Comparison of ENCODE assay signal across 19 cellular contexts in the genomic region with DNA sequence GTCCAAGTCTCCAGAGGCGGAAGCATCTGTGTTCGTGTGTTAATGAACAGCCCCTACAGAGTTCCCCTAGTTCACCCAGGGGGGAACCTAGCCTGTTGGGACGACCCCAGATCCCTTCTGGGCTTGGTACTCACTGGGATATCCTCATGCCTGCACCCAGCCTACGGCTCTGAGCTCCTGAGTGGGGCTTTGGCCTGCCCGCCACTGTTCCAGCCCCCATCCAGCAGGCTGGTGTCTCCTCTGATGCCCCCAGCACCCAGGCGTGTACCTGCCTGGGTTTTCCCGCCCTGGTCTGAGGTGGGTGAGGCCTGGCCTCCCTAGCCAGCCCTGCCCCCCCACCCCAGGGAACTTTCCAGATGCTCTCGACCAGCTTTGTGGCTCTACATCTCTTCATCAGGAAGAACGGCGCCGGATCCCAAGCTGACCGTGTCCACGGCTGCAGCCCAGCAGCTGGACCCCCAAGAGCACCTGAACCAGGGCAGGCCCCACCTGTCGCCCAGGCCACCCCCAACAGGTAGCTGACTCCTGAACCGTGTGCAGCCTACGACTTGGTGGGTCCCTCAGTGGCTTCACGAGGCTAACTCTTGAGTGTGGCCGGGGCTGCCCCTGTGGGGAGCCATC. TPM values are rescaled to one million over a fixed set of nuclear protein-coding genes. Genes with fewer than 3 reads are reported as not detected.
DNase-seq lines count a peak whose midpoint lies in the region; ATAC-seq, FAIRE-seq and TF ChIP-seq lines count a peak whose summit lies in the region.
"Had no signal": no experiment of that assay in that cellular context is flagged by ENCODE, and none has a peak within 500 bp of the region (broad histone marks: within the 10 kb centered on the region; RNA-seq: fewer than 3 reads in every experiment).

No MANE protein-coding gene starts in this region.

- no peak overlapping the region for H3K18ac ChIP-seq in mesendoderm (ENCODE audit: low read length)

- no peak overlapping the region for H4K8ac ChIP-seq in mesendoderm (ENCODE audit: low read depth, low read length)

- no peak overlapping the region for H2BK15ac ChIP-seq in mesendoderm (replicated peaks; ENCODE audit: low read depth)

- in situ Hi-C loops in GM12878 (cut with MboI) = no loop called here

- H2AFZ ChIP-seq in GM12878 (ENCODE audit: control insufficient read depth, low read depth, low read length) = no peak overlapping the region

- H3K4me3 Mint-ChIP-seq in Caco-2 (ENCODE audit: unreplicated experiment) = peak overlapping the region; percentile 66
- H3K4me3 Mint-ChIP-seq in HFFc6 = no peak overlapping the region
- peak overlapping the region; percentile 62 for H3K4me3 Mint-ChIP-seq in neural crest cell
- H3K4me3 Mint-ChIP-seq in CD8-positive, alpha-beta T cell = no peak overlapping the region

- H3K4me1 ChIP-seq in Caco-2 = peaks cover 17% of the 10 kb centered on the region
- H3K4me1 ChIP-seq in GM12878 (ENCODE audit: control insufficient read depth, insufficient read depth, low read length) = peaks cover 9% of the 10 kb centered on the region
- no peaks in the 10 kb centered on the region for H3K4me1 ChIP-seq in mesendoderm (ENCODE audit: control insufficient read depth, low read depth, low read length)
- H3K4me1 ChIP-seq in CD8-positive, alpha-beta T cell (ENCODE audit: insufficient read depth, low read length) = peaks cover 31% of the 10 kb centered on the region
- H3K4me1 ChIP-seq: HAP-1 had no signal

- H3K79me2 ChIP-seq in GM12878 (ENCODE audit: control insufficient read depth, insufficient read depth, low read length) = no peaks in the 10 kb centered on the region
- no peaks in the 10 kb centered on the region for H3K79me2 ChIP-seq in mesendoderm (ENCODE audit: control insufficient read depth, insufficient read depth, low read length)

- intact Hi-C loops in Caco-2 (cut with micrococcal nuclease; ENCODE audit: unreplicated experiment) = loop anchor here (5.0 kb wide), 1 partner anchor 157 kb away; a partner anchor contains a TSS
- intact Hi-C loops in GM12878 (cut with micrococcal nuclease; ENCODE audit: unreplicated experiment) = no loop called here
- intact Hi-C loops in CD8-positive, alpha-beta T cell (cut with DNase I, micrococcal nuclease) = no loop called here

- SMC1A ChIA-PET in GM12878 (lab: Charles Lee; ENCODE audit: uncharacterized antibody, unreplicated experiment) = no interaction called here

- H3K27ac ChIP-seq in GM12878 (ENCODE audit: control insufficient read depth, insufficient read depth) (no peak overlapping the region), mesendoderm (ENCODE audit: low read depth, low read length) (no peak overlapping the region)
- no peak overlapping the region for H3K27ac ChIP-seq in CD8-positive, alpha-beta T cell (ENCODE audit: low read depth, low read length)
- H3K27ac ChIP-seq: C4-2B, neutrophil, right lobe of liver, tibial artery had no signal

- H4K5ac ChIP-seq in mesendoderm (ENCODE audit: low read length) = no peak overlapping the region

- H3K4me2 ChIP-seq in GM12878 (ENCODE audit: control insufficient read depth, insufficient read depth) (no peak overlapping the region), mesendoderm (ENCODE audit: low read length) (no peak overlapping the region)

- no peak overlapping the region for H3K4me3 ChIP-seq in Caco-2 (ENCODE audit: low read depth, low read length)
- H3K4me3 ChIP-seq in GM12878 = no peak overlapping the region
- no peak overlapping the region for H3K4me3 ChIP-seq in mesendoderm (ENCODE audit: low read length)
- H3K4me3 ChIP-seq in CD8-positive, alpha-beta T cell (ENCODE audit: low read depth, low read length) = no peak overlapping the region
- H3K4me3 ChIP-seq: HAP-1, right lobe of liver, tibial artery had no signal

- TF ChIP-seq RAD21 in GM12878 (IDR thresholded peaks at IDR 0.05; ENCODE audit: insufficient read depth, low read depth, low read length) = no peak

- H3K27ac Mint-ChIP-seq in Caco-2 (ENCODE audit: unreplicated experiment) (peak overlapping the region; percentile 94), HFFc6 (peak overlapping the region; percentile 53), neural crest cell (ENCODE audit: unreplicated experiment) (peak overlapping the region; percentile 19)
- H3K27ac Mint-ChIP-seq in CD8-positive, alpha-beta T cell = no peak overlapping the region

- H3K27me3 ChIP-seq in Caco-2 (replicated peaks; ENCODE audit: control insufficient read depth, insufficient read depth, low read length) (no peaks in the 10 kb centered on the region), GM12878 (replicated peaks in 1 of 2; ENCODE audit: control insufficient read depth in 2 of 2, insufficient read depth in 2 of 2, low read length in 1 of 2) (no peaks in the 10 kb centered on the region), mesendoderm (ENCODE audit: insufficient read depth, low read length, poor library complexity) (no peaks in the 10 kb centered on the region)
- H3K27me3 ChIP-seq in CD8-positive, alpha-beta T cell (ENCODE audit: insufficient read depth, low read length) = no peaks in the 10 kb centered on the region
- H3K27me3 ChIP-seq: right lobe of liver, tibial artery had no signal

- H3K36me3 Mint-ChIP-seq in Caco-2 (ENCODE audit: insufficient read depth, unreplicated experiment) (peaks cover 93% of the 10 kb centered on the region), HFFc6 (ENCODE audit: low read depth) (no peaks in the 10 kb centered on the region; the same call in 1 of the 2 replicates), neural crest cell (ENCODE audit: low read depth) (peaks cover 5% of the 10 kb centered on the region)
- H3K36me3 Mint-ChIP-seq in CD8-positive, alpha-beta T cell = peaks cover 2% of the 10 kb centered on the region

- POLR2A ChIA-PET in Caco-2 (lab: Charles Lee) = no interaction called here
- POLR2A ChIA-PET in GM12878 (lab: Charles Lee) = interaction anchor here (0.6 kb wide), 1 partner anchor 299 kb away, joined by 3 read pairs; no protein-coding TSS in a partner anchor
- POLR2A ChIA-PET in CD8-positive, alpha-beta T cell (lab: Charles Lee) = interaction anchor here (1.6 kb wide), 1 partner anchor 14 kb away, joined by 3 read pairs; a partner anchor contains a TSS

- WGBS in GM12878 (ENCODE audit: insufficient coverage, insufficient replicate concordance, low lambda C conversion rate, missing lambda C conversion rate) = 90% methylated on average over 17 of the region's 18 CpGs
- no CpG with 5 or more reads among the region's 18 CpGs for WGBS in mesendoderm (ENCODE audit: extremely low coverage, insufficient coverage, low lambda C conversion rate)

- no peak overlapping the region for H3K56ac ChIP-seq in mesendoderm (ENCODE audit: low read length)

- no peak overlapping the region for H2BK5ac ChIP-seq in mesendoderm (ENCODE audit: low read length)

- no peak for ATAC-seq in GM12878
- no peak for ATAC-seq in CD8-positive, alpha-beta T cell
- ATAC-seq: right lobe of liver had no signal

- no peak overlapping the region for H2BK120ac ChIP-seq in mesendoderm (ENCODE audit: low read depth, low read length)

- H3K4ac ChIP-seq in mesendoderm (ENCODE audit: low read depth, low read length) = no peak overlapping the region

- H3K9ac ChIP-seq in GM12878 (ENCODE audit: control insufficient read depth, insufficient read depth, low read length) (no peak overlapping the region), mesendoderm (ENCODE audit: low read length) (no peak overlapping the region)

- BruUV-seq in Caco-2 (replicated peaks; lab: Mats Ljungman, UMichigan) (no TSS peak), GM12878 (replicated peaks; lab: Mats Ljungman, UMichigan) (no TSS peak)

- no peaks in the 10 kb centered on the region; the same call in 1 of the 2 replicates for H3K36me3 ChIP-seq in Caco-2 (ENCODE audit: control insufficient read depth, insufficient read depth, low read length)
- no peaks in the 10 kb centered on the region for H3K36me3 ChIP-seq in GM12878 (ENCODE audit: control insufficient read depth in 2 of 2, insufficient read depth in 2 of 2, low read length in 1 of 2)
- H3K36me3 ChIP-seq in mesendoderm (ENCODE audit: control insufficient read depth, insufficient read depth, low read length) = no peaks in the 10 kb centered on the region
- no peaks in the 10 kb centered on the region for H3K36me3 ChIP-seq in CD8-positive, alpha-beta T cell (ENCODE audit: insufficient read depth, low read length)
- H3K36me3 ChIP-seq: right lobe of liver had no signal

- H3K9me3 Mint-ChIP-seq in Caco-2 (ENCODE audit: unreplicated experiment) (no peaks in the 10 kb centered on the region), HFFc6 (no peaks in the 10 kb centered on the region), neural crest cell (no peaks in the 10 kb centered on the region)
- H3K9me3 Mint-ChIP-seq in CD8-positive, alpha-beta T cell = no peaks in the 10 kb centered on the region

- no peak overlapping the region for H2AK5ac ChIP-seq in mesendoderm (ENCODE audit: low read length)

- CTCF ChIA-PET in Caco-2 (lab: Charles Lee) = interaction anchor here (0.7 to 0.8 kb wide), 2 partner anchors 133 to 156 kb away, joined by 3 to 6 read pairs; no protein-coding TSS in a partner anchor
- CTCF ChIA-PET in GM12878 (lab: Yijun Ruan, JAX) = interaction anchor here (0.5 kb wide), 1 partner anchor 76 kb away, joined by 5 read pairs; no protein-coding TSS in a partner anchor
- CTCF ChIA-PET in CD8-positive, alpha-beta T cell (lab: Charles Lee) = no interaction called here

- no peak for TF ChIP-seq CTCF in Caco-2 (IDR thresholded peaks at IDR 0.05; ENCODE audit: insufficient read depth in 1 of 2, low read depth in 1 of 2, low read length in 1 of 2, severe bottlenecking in 1 of 2, unreplicated experiment in 1 of 2)
- TF ChIP-seq CTCF in HFFc6 (IDR thresholded peaks at IDR 0.05) = no peak
- TF ChIP-seq CTCF in GM12878 (IDR thresholded peaks at IDR 0.05 in 2 of 3, conservative IDR thresholded peaks at IDR 0.05 in 1 of 3; ENCODE audit: control insufficient read depth in 2 of 3, extremely low read depth in 1 of 3, insufficient read depth in 1 of 3, low read depth in 3 of 3, low read length in 3 of 3) = no peak
- TF ChIP-seq CTCF in neural crest cell (conservative IDR thresholded peaks at IDR 0.05) = no peak
- no peak for TF ChIP-seq CTCF in CD8-positive, alpha-beta T cell (IDR thresholded peaks at IDR 0.05)

- H3K23ac ChIP-seq in mesendoderm (ENCODE audit: low read length) = no peak overlapping the region

- H3K79me1 ChIP-seq in mesendoderm (ENCODE audit: low read length) = no peaks in the 10 kb centered on the region

- RAD21 ChIA-PET in GM12878 (lab: Charles Lee; ENCODE audit: unreplicated experiment) = interaction anchor here (0.6 kb wide), 1 partner anchor 363 kb away, joined by 6 read pairs; no protein-coding TSS in a partner anchor

- H3K27me3 Mint-ChIP-seq in Caco-2 (ENCODE audit: insufficient read depth, unreplicated experiment) (peaks cover 2% of the 10 kb centered on the region), HFFc6 (ENCODE audit: insufficient read depth) (peaks cover 43% of the 10 kb centered on the region), neural crest cell (ENCODE audit: low read depth) (peaks cover 9% of the 10 kb centered on the region)
- H3K27me3 Mint-ChIP-seq in CD8-positive, alpha-beta T cell (ENCODE audit: low read depth) = no peaks in the 10 kb centered on the region

- H4K20me1 ChIP-seq in GM12878 (ENCODE audit: control insufficient read depth, insufficient read depth) = no peaks in the 10 kb centered on the region

- TF ChIP-seq EP300 in GM12878 (IDR thresholded peaks at IDR 0.05; ENCODE audit: borderline replicate concordance in 1 of 2, control insufficient read depth in 1 of 2, low read depth in 2 of 2, low read length in 2 of 2) = no peak

- FAIRE-seq in GM12878 (lab: Jason Lieb, UNC) = no peak
- FAIRE-seq: RCC 7860 had no signal

- H3K4me1 Mint-ChIP-seq in Caco-2 (ENCODE audit: low read depth, unreplicated experiment) (peaks cover 11% of the 10 kb centered on the region), HFFc6 (ENCODE audit: low read depth) (peaks cover 6% of the 10 kb centered on the region; the same call in 1 of the 2 replicates), neural crest cell (no peaks in the 10 kb centered on the region)
- peaks cover 14% of the 10 kb centered on the region for H3K4me1 Mint-ChIP-seq in CD8-positive, alpha-beta T cell (ENCODE audit: low read depth)

- TF ChIP-seq POLR2A in GM12878 (IDR thresholded peaks at IDR 0.05; ENCODE audit: low read depth, low read length) = peak; percentile 64

- H3K9me3 ChIP-seq in Caco-2 (peaks cover 3% of the 10 kb centered on the region; the same call in 1 of the 2 replicates), GM12878 (replicated peaks; ENCODE audit: control insufficient read depth, insufficient read depth, low read length) (no peaks in the 10 kb centered on the region)
- no peaks in the 10 kb centered on the region for H3K9me3 ChIP-seq in CD8-positive, alpha-beta T cell (ENCODE audit: low read length)
- H3K9me3 ChIP-seq: HAP-1, neutrophil, right lobe of liver, tibial artery had no signal

- DNase-seq in Caco-2 (peak; percentile 14 to 44), HFFc6 (no peak), GM12878 (ENCODE audit: low read depth, low spot score) (no peak), neural crest cell (ENCODE audit: low read depth, low spot score) (no peak), mesendoderm (no peak), NCI-H69 (lab: John Stamatoyannopoulos, UW) (no peak)
- DNase-seq in CD8-positive, alpha-beta T cell = no peak
- DNase-seq: activated CD4-positive, CD25-positive, alpha-beta regulatory T cell; mammary epithelial cell; NCI-H2081 treated with DMSO at 0.1 percent for 48 hours; stimulated activated CD4-positive, alpha-beta T cell treated with anti-CD3 and anti-CD28 coated beads, Interleukin-4, amount 100 ng/mL, for 1 hour; stimulated activated CD8-positive, alpha-beta memory T cell treated with anti-CD3 and anti-CD28 coated beads, Interleukin-4, amount 100 ng/mL, for 48 hours; SW 1271 had no signal

RNA-seq across cellular contexts. Expression of a gene that starts 2.4 kb away (rescaled TPM):
- total RNA-seq in Caco-2 (2022) (not detected in 2 replicates), GM12878 (2014; rRNA removed) (0.71 and 1.8 TPM in 2 replicates), GM12878 (2014; rRNA removed; fragmentation: Illumina TruSeq; extraction: Trizol) (not detected in 2 replicates), GM12878 (2021) (not detected in 2 replicates), neural crest cell (not detected in 2 replicates)
- 1 to 10 TPM in 3 of 6 experiments, under 1 TPM in 3; 0.33 to 1.8 (median 1.1) TPM for total RNA-seq in HFFc6 (2021; fragmentation: NEBNext Ultra II Directional; extraction: Animal tissue kit (Norgen Biotek cat#: 25700))
- total RNA-seq in GM12878 (2013; cell fraction: nucleolus; rRNA removed) = not detected in 2 replicates
- not detected for polyA plus RNA-seq in GM12878 (2011; ENCODE audit: low read depth)
- polyA plus RNA-seq in GM12878 (2011; rRNA removed) (not detected in 2 replicates), GM12878 (2014; fragmentation: Illumina TruSeq; extraction: Trizol) (not detected in 2 replicates), GM12878 (2014; fragmentation: Nextera tagmentation; extraction: Ambion mirVana) (not detected), GM12878 (2014; rRNA removed) (1.9 and 2.2 TPM in 2 replicates), GM12878 (2016; fragmentation: Nextera tagmentation; extraction: Ambion mirVana) (under 1 TPM in 1 of 2 experiments, not detected in 1; 0.67 TPM)
- 0.75 and 1.7 TPM in 2 replicates for polyA plus RNA-seq in GM12878 (2011; cell fraction: cytosol; rRNA removed)
- 11.0 and 11.6 TPM in 2 replicates for polyA plus RNA-seq in GM12878 (2011; cell fraction: nucleus; rRNA removed)
- polyA plus RNA-seq in GM12878 (2012) = 0.38 and 0.65 TPM in 2 replicates
- not detected in 2 replicates for polyA minus RNA-seq in GM12878 (2011; rRNA and poly(A)+ RNA removed)
- polyA minus RNA-seq in GM12878 (2011; cell fraction: cytosol; rRNA and poly(A)+ RNA removed) = not detected in 2 replicates
- polyA minus RNA-seq in GM12878 (2011; cell fraction: nucleus; rRNA and poly(A)+ RNA removed) = not detected in 2 replicates
- polyA plus RNA-seq in mesendoderm (2013, experiment 1 of 2) = 0.69 TPM
- 0.43 TPM for polyA plus RNA-seq in mesendoderm (2013, experiment 2 of 2)
- 1 to 10 TPM; 2.0 to 3.0 TPM for total RNA-seq in CD8-positive, alpha-beta T cell

RNA-seq across cellular contexts. Expression of a gene that starts 13.7 kb away (rescaled TPM):
- 119 and 126 TPM in 2 replicates for total RNA-seq in Caco-2 (2022)
- 10 to 100 TPM; 35.1 to 44.2 (median 37.4) TPM for total RNA-seq in HFFc6 (2021; fragmentation: NEBNext Ultra II Directional; extraction: Animal tissue kit (Norgen Biotek cat#: 25700))
- 70.8 and 77.8 TPM in 2 replicates for total RNA-seq in GM12878 (2013; cell fraction: nucleolus; rRNA removed)
- total RNA-seq in GM12878 (2014; rRNA removed) = 40.6 and 41.6 TPM in 2 replicates
- 18.2 and 21.6 TPM in 2 replicates for total RNA-seq in GM12878 (2014; rRNA removed; fragmentation: Illumina TruSeq; extraction: Trizol)
- 52.1 and 55.1 TPM in 2 replicates for total RNA-seq in GM12878 (2021)
- 11.9 TPM for polyA plus RNA-seq in GM12878 (2011; ENCODE audit: low read depth)
- polyA plus RNA-seq in GM12878 (2011; rRNA removed) = 23.1 and 27.6 TPM in 2 replicates
- polyA plus RNA-seq in GM12878 (2011; cell fraction: cytosol; rRNA removed) = 33.0 and 47.4 TPM in 2 replicates
- 80.3 and 106 TPM in 2 replicates for polyA plus RNA-seq in GM12878 (2011; cell fraction: nucleus; rRNA removed)
- 27.1 and 27.9 TPM in 2 replicates for polyA plus RNA-seq in GM12878 (2012)
- 5.2 and 11.7 TPM in 2 replicates for polyA plus RNA-seq in GM12878 (2014; fragmentation: Illumina TruSeq; extraction: Trizol)
- 1 to 10 TPM in 1 of 2 experiments, under 1 TPM in 1; 0.37 to 3.5 TPM for polyA plus RNA-seq in GM12878 (2014; fragmentation: Nextera tagmentation; extraction: Ambion mirVana)
- polyA plus RNA-seq in GM12878 (2014; rRNA removed) = 42.6 and 49.0 TPM in 2 replicates
- polyA plus RNA-seq in GM12878 (2016; fragmentation: Nextera tagmentation; extraction: Ambion mirVana) = 10 to 100 TPM; 66.8 to 71.7 TPM
- polyA minus RNA-seq in GM12878 (2011; rRNA and poly(A)+ RNA removed) = 22.1 and 28.6 TPM in 2 replicates
- polyA minus RNA-seq in GM12878 (2011; cell fraction: cytosol; rRNA and poly(A)+ RNA removed) = 7.5 and 9.1 TPM in 2 replicates
- 29.5 and 51.3 TPM in 2 replicates for polyA minus RNA-seq in GM12878 (2011; cell fraction: nucleus; rRNA and poly(A)+ RNA removed)
- total RNA-seq in neural crest cell = 41.0 and 42.1 TPM in 2 replicates
- 6.7 TPM for polyA plus RNA-seq in mesendoderm (2013, experiment 1 of 2)
- polyA plus RNA-seq in mesendoderm (2013, experiment 2 of 2) = 7.2 TPM
- 10 to 100 TPM; 25.1 to 28.6 TPM for total RNA-seq in CD8-positive, alpha-beta T cell

RNA-seq across cellular contexts. Expression of a gene that starts 13.8 kb away (rescaled TPM):
- total RNA-seq in Caco-2 (2022) = 69.3 and 74.7 TPM in 2 replicates
- total RNA-seq in HFFc6 (2021; fragmentation: NEBNext Ultra II Directional; extraction: Animal tissue kit (Norgen Biotek cat#: 25700)) = 10 to 100 TPM; 18.3 to 22.9 (median 19.6) TPM
- total RNA-seq in GM12878 (2013; cell fraction: nucleolus; rRNA removed) = 17.5 and 26.2 TPM in 2 replicates
- total RNA-seq in GM12878 (2014; rRNA removed) = 23.3 and 24.4 TPM in 2 replicates
- 5.3 and 7.4 TPM in 2 replicates for total RNA-seq in GM12878 (2014; rRNA removed; fragmentation: Illumina TruSeq; extraction: Trizol)
- total RNA-seq in GM12878 (2021) = 34.8 and 37.2 TPM in 2 replicates
- polyA plus RNA-seq in GM12878 (2011; ENCODE audit: low read depth) = 15.5 TPM
- 4.8 and 12.7 TPM in 2 replicates for polyA plus RNA-seq in GM12878 (2011; rRNA removed)
- 14.4 and 24.5 TPM in 2 replicates for polyA plus RNA-seq in GM12878 (2011; cell fraction: cytosol; rRNA removed)
- polyA plus RNA-seq in GM12878 (2011; cell fraction: nucleus; rRNA removed) = 44.3 and 66.3 TPM in 2 replicates
- polyA plus RNA-seq in GM12878 (2012) = 16.7 and 24.9 TPM in 2 replicates
- 1.3 and 4.9 TPM in 2 replicates for polyA plus RNA-seq in GM12878 (2014; fragmentation: Illumina TruSeq; extraction: Trizol)
- polyA plus RNA-seq in GM12878 (2014; fragmentation: Nextera tagmentation; extraction: Ambion mirVana) = under 1 TPM; 0.58 to 0.79 TPM
- 26.7 and 31.6 TPM in 2 replicates for polyA plus RNA-seq in GM12878 (2014; rRNA removed)
- polyA plus RNA-seq in GM12878 (2016; fragmentation: Nextera tagmentation; extraction: Ambion mirVana) = 10 to 100 TPM; 42.5 to 52.9 TPM
- 8.0 and 15.6 TPM in 2 replicates for polyA minus RNA-seq in GM12878 (2011; rRNA and poly(A)+ RNA removed)
- polyA minus RNA-seq in GM12878 (2011; cell fraction: cytosol; rRNA and poly(A)+ RNA removed) = 7.4 and 9.8 TPM in 2 replicates
- 7.1 and 15.2 TPM in 2 replicates for polyA minus RNA-seq in GM12878 (2011; cell fraction: nucleus; rRNA and poly(A)+ RNA removed)
- 31.3 and 32.1 TPM in 2 replicates for total RNA-seq in neural crest cell
- 12.3 TPM for polyA plus RNA-seq in mesendoderm (2013, experiment 1 of 2)
- polyA plus RNA-seq in mesendoderm (2013, experiment 2 of 2) = 12.2 TPM
- total RNA-seq in CD8-positive, alpha-beta T cell = 10 to 100 TPM; 25.5 to 25.7 TPM

RNA-seq across cellular contexts. Expression of a gene that starts 36.0 kb away (rescaled TPM):
- total RNA-seq in Caco-2 (2022) (51.1 and 61.6 TPM in 2 replicates), GM12878 (2014; rRNA removed) (14.5 and 18.0 TPM in 2 replicates), GM12878 (2014; rRNA removed; fragmentation: Illumina TruSeq; extraction: Trizol) (5.0 and 5.9 TPM in 2 replicates), GM12878 (2021) (29.5 and 37.2 TPM in 2 replicates), neural crest cell (46.7 and 48.4 TPM in 2 replicates)
- 10 to 100 TPM; 19.0 to 26.8 (median 22.7) TPM for total RNA-seq in HFFc6 (2021; fragmentation: NEBNext Ultra II Directional; extraction: Animal tissue kit (Norgen Biotek cat#: 25700))
- total RNA-seq in GM12878 (2013; cell fraction: nucleolus; rRNA removed) = 62.9 and 77.1 TPM in 2 replicates
- polyA plus RNA-seq in GM12878 (2011; ENCODE audit: low read depth) = 2.8 TPM
- polyA plus RNA-seq in GM12878 (2011; rRNA removed) (7.5 and 14.9 TPM in 2 replicates), GM12878 (2014; fragmentation: Illumina TruSeq; extraction: Trizol) (3.9 and 7.7 TPM in 2 replicates), GM12878 (2014; fragmentation: Nextera tagmentation; extraction: Ambion mirVana) (under 1 TPM in 1 of 2 experiments, not detected in 1; 0.40 TPM), GM12878 (2014; rRNA removed) (15.8 and 16.8 TPM in 2 replicates), GM12878 (2016; fragmentation: Nextera tagmentation; extraction: Ambion mirVana) (10 to 100 TPM; 15.6 to 17.0 TPM)
- polyA plus RNA-seq in GM12878 (2011; cell fraction: cytosol; rRNA removed) = 8.0 and 11.8 TPM in 2 replicates
- 126 and 149 TPM in 2 replicates for polyA plus RNA-seq in GM12878 (2011; cell fraction: nucleus; rRNA removed)
- polyA plus RNA-seq in GM12878 (2012) = 7.2 and 10.1 TPM in 2 replicates
- 19.0 and 22.7 TPM in 2 replicates for polyA minus RNA-seq in GM12878 (2011; rRNA and poly(A)+ RNA removed)
- polyA minus RNA-seq in GM12878 (2011; cell fraction: cytosol; rRNA and poly(A)+ RNA removed) = 6.0 and 6.1 TPM in 2 replicates
- polyA minus RNA-seq in GM12878 (2011; cell fraction: nucleus; rRNA and poly(A)+ RNA removed) = 35.8 and 62.4 TPM in 2 replicates
- polyA plus RNA-seq in mesendoderm (2013, experiment 1 of 2) = 15.8 TPM
- 14.6 TPM for polyA plus RNA-seq in mesendoderm (2013, experiment 2 of 2)
- 10 to 100 TPM; 21.4 to 24.9 TPM for total RNA-seq in CD8-positive, alpha-beta T cell

RNA-seq across cellular contexts. Expression of a gene that starts 40.9 kb away (rescaled TPM):
- total RNA-seq in Caco-2 (2022) (27.4 and 27.9 TPM in 2 replicates), GM12878 (2014; rRNA removed) (2.1 and 3.6 TPM in 2 replicates), GM12878 (2014; rRNA removed; fragmentation: Illumina TruSeq; extraction: Trizol) (0.64 and 0.81 TPM in 2 replicates), GM12878 (2021) (2.1 and 2.5 TPM in 2 replicates), neural crest cell (96.4 and 101 TPM in 2 replicates)
- 1 to 10 TPM in 5 of 6 experiments, under 1 TPM in 1; 0.77 to 3.2 (median 1.5) TPM for total RNA-seq in HFFc6 (2021; fragmentation: NEBNext Ultra II Directional; extraction: Animal tissue kit (Norgen Biotek cat#: 25700))
- total RNA-seq in GM12878 (2013; cell fraction: nucleolus; rRNA removed) = 5.0 and 5.2 TPM in 2 replicates
- polyA plus RNA-seq in GM12878 (2011; ENCODE audit: low read depth) = 0.91 TPM
- polyA plus RNA-seq in GM12878 (2011; rRNA removed) (0.97 and 1.4 TPM in 2 replicates), GM12878 (2014; fragmentation: Illumina TruSeq; extraction: Trizol) (0.08 and 0.22 TPM in 2 replicates), GM12878 (2014; fragmentation: Nextera tagmentation; extraction: Ambion mirVana) (under 1 TPM in 1 of 2 experiments, not detected in 1; 0.09 TPM), GM12878 (2014; rRNA removed) (2.3 and 2.5 TPM in 2 replicates), GM12878 (2016; fragmentation: Nextera tagmentation; extraction: Ambion mirVana) (1 to 10 TPM; 1.0 to 1.5 TPM)
- polyA plus RNA-seq in GM12878 (2011; cell fraction: cytosol; rRNA removed) = 1.6 and 3.8 TPM in 2 replicates
- polyA plus RNA-seq in GM12878 (2011; cell fraction: nucleus; rRNA removed) = 23.1 and 27.7 TPM in 2 replicates
- polyA plus RNA-seq in GM12878 (2012) = 2.3 and 2.5 TPM in 2 replicates
- 0.80 and 0.93 TPM in 2 replicates for polyA minus RNA-seq in GM12878 (2011; rRNA and poly(A)+ RNA removed)
- polyA minus RNA-seq in GM12878 (2011; cell fraction: cytosol; rRNA and poly(A)+ RNA removed) = 0.67 and 0.83 TPM in 2 replicates
- 1.5 and 1.7 TPM in 2 replicates for polyA minus RNA-seq in GM12878 (2011; cell fraction: nucleus; rRNA and poly(A)+ RNA removed)
- polyA plus RNA-seq in mesendoderm (2013, experiment 1 of 2) = 14.8 TPM
- 15.4 TPM for polyA plus RNA-seq in mesendoderm (2013, experiment 2 of 2)
- 10 to 100 TPM; 64.2 to 65.9 TPM for total RNA-seq in CD8-positive, alpha-beta T cell

Comparison
In these comparisons a context has a peak if more than half of its experiments do, and no peak if none do; other contexts are left out.
1. DNase-seq: peak in Caco-2 (2 of 2); none in HFFc6 (single experiment), GM12878 (single experiment), neural crest cell (single experiment), mesendoderm (single experiment), NCI-H69 (single experiment) and CD8-positive, alpha-beta T cell (0 of 7).
2. H3K4me3 Mint-ChIP-seq: peak in Caco-2 (single experiment) and neural crest cell (single experiment); none in HFFc6 (single experiment) and CD8-positive, alpha-beta T cell (single experiment).